16 cellular contexts compared by ENCODE assay signal in the genomic region with DNA sequence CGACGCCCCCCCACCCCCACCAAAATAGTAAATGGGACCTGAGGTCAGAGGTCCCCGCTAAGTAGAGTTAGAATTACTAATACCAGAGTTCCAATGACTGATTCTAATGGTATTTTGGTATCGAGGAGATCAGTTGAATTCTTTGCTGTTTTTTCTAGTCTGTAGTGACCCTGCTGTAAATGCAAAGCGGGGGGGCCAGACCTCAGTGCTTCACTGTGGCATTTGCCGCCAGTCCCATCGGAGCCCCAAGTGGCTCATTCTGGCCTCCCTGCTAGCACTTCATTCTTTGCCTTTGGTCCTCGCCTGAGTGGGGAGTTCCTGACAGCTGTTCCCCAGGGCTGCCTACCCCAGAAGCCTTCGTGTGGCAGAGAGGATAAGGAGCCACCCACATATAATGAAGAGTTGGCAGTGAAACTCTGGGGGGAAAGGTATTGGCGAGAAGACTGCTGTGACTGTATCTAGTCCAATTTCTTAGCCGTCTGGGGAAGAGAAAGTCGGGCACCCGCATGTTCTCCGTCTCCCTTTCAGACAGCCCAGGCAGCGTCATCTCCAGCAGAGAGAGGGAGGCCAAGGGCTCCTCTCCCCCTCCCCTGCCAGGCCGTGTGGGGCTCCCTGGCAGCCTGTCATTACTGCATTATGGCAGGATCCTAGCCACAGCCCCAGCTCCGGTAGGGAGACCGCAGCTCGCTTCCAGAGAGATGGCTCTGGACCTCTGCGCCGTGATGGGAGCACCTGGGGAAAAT. TPM values are rescaled to one million over a fixed set of nuclear protein-coding genes. Genes with fewer than 3 reads are reported as not detected.
DNase-seq lines count a peak whose midpoint lies in the region; ATAC-seq, FAIRE-seq and TF ChIP-seq lines count a peak whose summit lies in the region.
"Had no signal": no experiment of that assay in that cellular context is flagged by ENCODE, and none has a peak within 500 bp of the region (broad histone marks: within the 10 kb centered on the region; RNA-seq: fewer than 3 reads in every experiment).

No MANE protein-coding gene starts in this region.

- H3K27me3 ChIP-seq in gastroesophageal sphincter (peaks cover 53% of the 10 kb centered on the region), Karpas-422 (ENCODE audit: low read length) (no peaks in the 10 kb centered on the region)

- no peak overlapping the region for H3K4me2 ChIP-seq in Karpas-422 (ENCODE audit: low read depth, low read length, poor library complexity, severe bottlenecking)
- H3K4me2 ChIP-seq: KMS-11 had no signal

- H3K36me3 ChIP-seq in gastroesophageal sphincter (peaks cover 0 to 29% of the 10 kb centered on the region in 2 donors), Karpas-422 (ENCODE audit: insufficient read depth, low read length) (no peaks in the 10 kb centered on the region)
- H3K36me3 ChIP-seq: HAP-1, prostate gland had no signal

- H3K9me2 ChIP-seq in Karpas-422 (replicated peaks; ENCODE audit: insufficient read depth, low read length): no peaks in the 10 kb centered on the region

- H3K4me3 ChIP-seq in gastroesophageal sphincter (no peak overlapping the region), Karpas-422 (ENCODE audit: low read length) (no peak overlapping the region)
- H3K4me3 ChIP-seq: HAP-1, prostate gland, SK-N-MC had no signal

- no peak for TF ChIP-seq POLR2A in gastroesophageal sphincter (IDR thresholded peaks at IDR 0.05)

- no peak for ATAC-seq in gastroesophageal sphincter

- TF ChIP-seq CTCF in gastroesophageal sphincter (IDR thresholded peaks at IDR 0.05): no peak

- no peaks in the 10 kb centered on the region for H3K9me3 ChIP-seq in gastroesophageal sphincter
- H3K9me3 ChIP-seq in Karpas-422 (ENCODE audit: low read length): no peaks in the 10 kb centered on the region
- H3K9me3 ChIP-seq: HAP-1, prostate gland had no signal

- DNase-seq in AG08396 (ENCODE audit: low spot score): peak; percentile 69
- peak; percentile 85 for DNase-seq in NCI-H446 treated with DMSO at 0.1 percent for 48 hours (lab: John Stamatoyannopoulos, UW)
- DNase-seq in fibroblast of peridontal ligament (ENCODE audit: extremely low read depth): peak; percentile 8
- DNase-seq in GM19239 (ENCODE audit: insufficient read length, low spot score): no peak
- DNase-seq in Karpas-422: no peak
- no peak for DNase-seq in activated CD4-positive, alpha-beta T cell treated with anti-CD3 and anti-CD28 coated beads for 4 hours
- DNase-seq: activated effector memory CD4-positive, alpha-beta T cell treated with Interleukin-2 at 50 U/mL for 16 hours; cortex of kidney had no signal

- peak; percentile 19 for FAIRE-seq in G401.6 (lab: Jason Lieb, UNC)
- no peak for FAIRE-seq in GM19239 (lab: Jason Lieb, UNC)
- FAIRE-seq: TTC549 had no signal

- H3K79me2 ChIP-seq in Karpas-422 (ENCODE audit: low read length): no peaks in the 10 kb centered on the region

- WGBS in gastroesophageal sphincter (ENCODE audit: low coverage in 1 of 2), 2 donors: 52 to 60% methylated on average over 2 to 8 of the region's 21 CpGs

- peaks cover 0 to 45% (median 5%) of the 10 kb centered on the region in 3 donors for H3K4me1 ChIP-seq in gastroesophageal sphincter
- peaks cover 52% of the 10 kb centered on the region for H3K4me1 ChIP-seq in Karpas-422 (ENCODE audit: low read length)
- H3K4me1 ChIP-seq: HAP-1, prostate gland had no signal

- H2AFZ ChIP-seq in Karpas-422 (ENCODE audit: low read length): no peak overlapping the region

- no peak overlapping the region for H3K9ac ChIP-seq in Karpas-422 (ENCODE audit: low read length)
- H3K9ac ChIP-seq: KMS-11 had no signal

- no peak for TF ChIP-seq EP300 in gastroesophageal sphincter (IDR thresholded peaks at IDR 0.05)

- no peak overlapping the region for H3K27ac ChIP-seq in gastroesophageal sphincter
- no peak overlapping the region for H3K27ac ChIP-seq in Karpas-422 (ENCODE audit: low read length)
- H3K27ac ChIP-seq: KMS-11, prostate gland, SK-N-MC had no signal

- H4K20me1 ChIP-seq in Karpas-422 (ENCODE audit: insufficient read depth, low read depth, low read length): peaks cover 28% of the 10 kb centered on the region

RNA-seq across cellular contexts. Expression of a gene that starts 19.4 kb away (rescaled TPM):
- total RNA-seq in gastroesophageal sphincter: under 1 TPM in 3 of 4 donors, not detected in 1; 0.27 to 0.62 (median 0.32) TPM
- not detected in 2 replicates for total RNA-seq in Karpas-422 (2014; rRNA removed; shearing (Covaris generic); ENCODE audit: low replicate concordance)
- total RNA-seq: left lobe of liver had no signal

Comparison
In these comparisons a context has a peak if more than half of its experiments do, and no peak if none do; other contexts are left out.
1. DNase-seq: peak in AG08396 (single experiment), NCI-H446 treated with DMSO at 0.1 percent for 48 hours (single experiment) and fibroblast of peridontal ligament (single experiment); none in GM19239 (single experiment), Karpas-422 (single experiment) and activated CD4-positive, alpha-beta T cell treated with anti-CD3 and anti-CD28 coated beads for 4 hours (0 of 2).